ENCODE assay signal across 13 cellular contexts in the genomic region with DNA sequence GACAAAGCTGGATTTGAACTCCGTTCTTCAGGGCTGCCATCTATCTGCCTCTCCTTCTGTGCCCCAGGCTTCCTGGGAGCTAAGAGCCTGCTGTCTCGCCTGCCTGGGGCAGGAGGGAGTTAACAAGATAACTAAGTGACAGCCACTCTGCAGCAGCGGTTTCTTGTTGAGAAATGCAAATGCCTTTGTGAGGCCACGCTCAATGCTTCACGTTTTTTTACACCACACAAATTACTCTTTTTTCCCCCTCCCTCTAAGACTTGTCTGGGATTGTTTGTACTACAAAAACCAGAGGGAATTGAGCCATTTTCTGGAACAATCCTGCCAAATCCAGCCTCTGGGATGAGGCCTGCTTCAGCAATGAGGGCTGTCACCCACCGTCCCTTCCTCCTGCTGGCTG.
DNase-seq lines count a peak whose midpoint lies in the region; ATAC-seq and TF ChIP-seq lines count a peak whose summit lies in the region.
"Had no signal": no experiment of that assay in that cellular context is flagged by ENCODE, and none has a peak within 500 bp of the region (broad histone marks: within the 10 kb centered on the region; RNA-seq: fewer than 3 reads in every experiment).

No MANE protein-coding gene starts in this region.

- H3F3A ChIP-seq in GM23248 (ENCODE audit: insufficient read depth) (peaks cover 32% of the 10 kb centered on the region), SK-N-SH (replicated peaks; ENCODE audit: insufficient read depth) (peaks cover 17% of the 10 kb centered on the region)

- no peaks in the 10 kb centered on the region for H3K36me3 ChIP-seq in GM23248 (ENCODE audit: low read depth)
- no peaks in the 10 kb centered on the region for H3K36me3 ChIP-seq in SK-N-SH (replicated peaks in 1 of 2; ENCODE audit: control insufficient read depth in 1 of 2, insufficient read depth in 2 of 2, low read length in 1 of 2)
- no peaks in the 10 kb centered on the region for H3K36me3 ChIP-seq in esophagus squamous epithelium

- H3K79me2 ChIP-seq in GM23248 (ENCODE audit: insufficient read depth) (no peaks in the 10 kb centered on the region), SK-N-SH (ENCODE audit: insufficient read depth) (no peaks in the 10 kb centered on the region)

- peak overlapping the region; percentile 72 for H3K4me2 ChIP-seq in GM23248 (ENCODE audit: unreplicated experiment)
- H3K4me2 ChIP-seq in SK-N-SH = peak overlapping the region; percentile 20; the same call in 1 of the 2 replicates

- H2AFZ ChIP-seq in GM23248 (peak overlapping the region; percentile 45), SK-N-SH (ENCODE audit: low read depth) (peak overlapping the region; percentile 33; the same call in 1 of the 2 replicates)

- H3K4me3 ChIP-seq in GM23248 = peak overlapping the region; percentile 23
- H3K4me3 ChIP-seq in SK-N-SH (ENCODE audit: low read depth in 2 of 2, low read length in 1 of 2) = no peak overlapping the region
- H3K4me3 ChIP-seq in foreskin fibroblast (ENCODE audit: low read depth in 1 of 2, low read length in 2 of 2) = no peak overlapping the region
- H3K4me3 ChIP-seq in esophagus squamous epithelium = no peak overlapping the region
- H3K4me3 ChIP-seq: body of pancreas had no signal

- H3K27ac ChIP-seq in GM23248 (peak overlapping the region; percentile 93), SK-N-SH (ENCODE audit: low read depth in 2 of 2, low read length in 1 of 2) (peak overlapping the region; percentile 59 to 72; a peak in 3 of 4 replicates), esophagus squamous epithelium (peak overlapping the region in 1 of 4 donors; percentile 9)
- H3K27ac ChIP-seq: body of pancreas had no signal

- in situ Hi-C loops in GM23248 (cut with MboI) = no loop called here

- ATAC-seq in GM21360 (IDR thresholded peaks at IDR 0.05; ENCODE audit: unreplicated experiment) = no peak
- ATAC-seq: body of pancreas had no signal

- 9 to 12% methylated on average over 6 of the region's 6 CpGs for WGBS in GM23248 (ENCODE audit: low coverage in 1 of 2, low lambda C conversion rate in 2 of 2, missing lambda C conversion rate in 2 of 2), 2 experiments
- WGBS in SK-N-SH (ENCODE audit: low lambda C conversion rate) = 27% methylated on average over 6 of the region's 6 CpGs
- 17 to 28% methylated on average over 5 to 6 of the region's 6 CpGs for WGBS in esophagus squamous epithelium, 2 donors

- H3K9me3 ChIP-seq in GM23248 (ENCODE audit: low read depth) (no peaks in the 10 kb centered on the region), SK-N-SH (no peaks in the 10 kb centered on the region), esophagus squamous epithelium (no peaks in the 10 kb centered on the region)
- H3K9me3 ChIP-seq: body of pancreas had no signal

- H3K9ac ChIP-seq in GM23248 (peak overlapping the region; percentile 71), SK-N-SH (peak overlapping the region; percentile 34)

- H3K4me1 ChIP-seq in GM23248 (ENCODE audit: insufficient read depth) = peaks cover 52% of the 10 kb centered on the region
- H3K4me1 ChIP-seq in SK-N-SH (ENCODE audit: control insufficient read depth in 1 of 2, insufficient read depth in 2 of 2, low read depth in 1 of 2, low read length in 1 of 2) = peaks cover 24 to 27% of the 10 kb centered on the region in 2 experiments; a peak in 3 of 4 replicates
- no peaks in the 10 kb centered on the region for H3K4me1 ChIP-seq in esophagus squamous epithelium
- H3K4me1 ChIP-seq: body of pancreas had no signal

- no peaks in the 10 kb centered on the region for H4K20me1 ChIP-seq in GM23248 (ENCODE audit: insufficient read depth)
- H4K20me1 ChIP-seq in SK-N-SH (ENCODE audit: insufficient read depth) = no peaks in the 10 kb centered on the region

- TF ChIP-seq EP300 in SK-N-SH (IDR thresholded peaks at IDR 0.05; ENCODE audit: borderline replicate concordance in 1 of 2, low read depth in 1 of 2, low read length in 1 of 2) = no peak

- H3K27me3 ChIP-seq in GM23248 (replicated peaks; ENCODE audit: insufficient read depth) = no peaks in the 10 kb centered on the region
- no peaks in the 10 kb centered on the region for H3K27me3 ChIP-seq in SK-N-SH (ENCODE audit: insufficient read depth)
- H3K27me3 ChIP-seq in esophagus squamous epithelium = peaks cover 0 to 19% (median 0%) of the 10 kb centered on the region in 4 donors
- H3K27me3 ChIP-seq: body of pancreas had no signal

- DNase-seq in GM23248 = peak; percentile 89
- DNase-seq in SK-N-SH = no peak
- peak; percentile 87 to 92 for DNase-seq in foreskin fibroblast
- DNase-seq in renal cortical epithelial cell (ENCODE audit: low read depth) = peak; percentile 86
- no peak for DNase-seq in esophagus squamous epithelium (lab: John Stamatoyannopoulos, UW)
- no peak for DNase-seq in SKM-1 treated with dmso at 0.1 percent for 144 hours (lab: John Stamatoyannopoulos, UW; ENCODE audit: unreplicated experiment)
- no peak for DNase-seq in stimulated activated CD4-positive, alpha-beta T cell treated with anti-CD3 and anti-CD28 coated beads, Interleukin-12 subunit alpha, Interleukin-12 subunit beta, amount 100 ng/mL, for 4 hours
- DNase-seq: DMS79, NCI-H1694 treated with DMSO at 0.1 percent for 48 hours, OCI-M1, small intestine had no signal

- intact Hi-C loops in esophagus squamous epithelium (cut with DNase I) = no loop called here

- TF ChIP-seq POLR2A in esophagus squamous epithelium (IDR thresholded peaks at IDR 0.05) = no peak

- TF ChIP-seq CTCF in SK-N-SH (IDR thresholded peaks at IDR 0.05) = no peak
- TF ChIP-seq CTCF in foreskin fibroblast (IDR thresholded peaks at IDR 0.05; ENCODE audit: low read depth, low read length) = no peak
- no peak for TF ChIP-seq CTCF in esophagus squamous epithelium (IDR thresholded peaks at IDR 0.05)

- H3K9me2 ChIP-seq in GM23248 (ENCODE audit: insufficient read depth) (no peaks in the 10 kb centered on the region), SK-N-SH (no peaks in the 10 kb centered on the region)

- POLR2A ChIA-PET in SK-N-SH (lab: Yijun Ruan, JAX) = no interaction called here

- CTCF ChIA-PET in SK-N-SH (lab: Yijun Ruan, JAX) = interaction anchor here (0.9 to 2.5 kb wide), 3 partner anchors 49 to 275 kb away, joined by 3 to 6 read pairs (median 3); no protein-coding TSS in a partner anchor

- TF ChIP-seq RAD21 in SK-N-SH (IDR thresholded peaks at IDR 0.05; ENCODE audit: low read length) = no peak

TF ChIP-seq in SK-N-SH, 30 proteins besides CTCF, POLR2A, EP300 and RAD21:
- no peak for TF ChIP-seq CHD2 (IDR thresholded peaks at IDR 0.05; ENCODE audit: low read length, partially characterized antibody)
- TF ChIP-seq MEF2A (IDR thresholded peaks at IDR 0.05; ENCODE audit: borderline replicate concordance, low read depth) = no peak
- no peak for TF ChIP-seq POLR2AphosphoS5 (IDR thresholded peaks at IDR 0.05; ENCODE audit: low read depth, low read length)
- TF ChIP-seq, protein P1, sequence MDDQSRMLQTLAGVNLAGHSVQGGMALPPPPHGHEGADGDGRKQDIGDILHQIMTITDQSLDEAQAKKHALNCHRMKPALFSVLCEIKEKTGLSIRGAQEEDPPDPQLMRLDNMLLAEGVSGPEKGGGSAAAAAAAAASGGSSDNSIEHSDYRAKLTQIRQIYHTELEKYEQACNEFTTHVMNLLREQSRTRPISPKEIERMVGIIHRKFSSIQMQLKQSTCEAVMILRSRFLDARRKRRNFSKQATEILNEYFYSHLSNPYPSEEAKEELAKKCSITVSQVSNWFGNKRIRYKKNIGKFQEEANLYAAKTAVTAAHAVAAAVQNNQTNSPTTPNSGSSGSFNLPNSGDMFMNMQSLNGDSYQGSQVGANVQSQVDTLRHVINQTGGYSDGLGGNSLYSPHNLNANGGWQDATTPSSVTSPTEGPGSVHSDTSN (IDR thresholded peaks at IDR 0.05) = no peak
- no peak for TF ChIP-seq MXI1 (IDR thresholded peaks at IDR 0.05; ENCODE audit: low read depth, low read length)

Comparison
In these comparisons a context has a peak if more than half of its experiments do, and no peak if none do; other contexts are left out.
1. DNase-seq: peak in GM23248 (single experiment), foreskin fibroblast (2 of 2) and renal cortical epithelial cell (single experiment); none in SK-N-SH (single experiment), esophagus squamous epithelium (single experiment), SKM-1 treated with dmso at 0.1 percent for 144 hours (single experiment) and stimulated activated CD4-positive, alpha-beta T cell treated with anti-CD3 and anti-CD28 coated beads, Interleukin-12 subunit alpha, Interleukin-12 subunit beta, amount 100 ng/mL, for 4 hours (single experiment).